In the genomic region with DNA sequence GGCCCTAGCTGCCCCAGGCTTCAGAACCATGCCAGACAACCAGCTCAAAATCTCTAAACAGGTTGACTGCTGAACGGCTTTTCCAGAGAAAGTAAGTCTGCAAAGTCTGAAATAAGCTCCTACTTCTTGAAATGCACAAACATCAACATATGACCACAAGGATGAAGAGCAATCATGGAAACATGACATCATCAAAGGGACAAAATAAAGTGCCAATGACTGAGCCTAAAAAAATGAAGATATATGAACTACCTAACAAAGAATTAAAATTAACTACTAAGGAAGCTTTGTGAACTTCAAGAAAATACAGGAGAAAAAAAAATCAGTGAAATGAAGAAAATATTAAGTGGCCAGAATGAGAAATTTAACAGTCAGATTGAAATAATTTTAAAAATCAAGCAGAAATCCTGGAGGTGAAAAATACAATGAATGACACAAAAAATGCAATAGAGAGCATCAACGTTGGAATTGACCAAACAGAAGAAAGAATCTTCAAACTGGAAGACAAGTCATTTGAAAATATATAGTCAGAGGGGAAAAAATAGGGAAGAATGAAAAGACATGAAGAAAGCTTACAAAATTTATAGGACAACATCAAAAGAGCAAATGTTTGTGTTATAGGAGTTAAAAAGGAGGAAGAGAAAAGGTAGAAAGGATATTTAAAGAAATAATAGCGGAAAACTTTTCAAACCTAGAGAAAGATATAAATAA, we compare ENCODE assay signal across 30 cellular contexts.
"Had no signal": no experiment of that assay in that cellular context is flagged by ENCODE, and none has a peak within 500 bp of the region (broad histone marks: within the 10 kb centered on the region; RNA-seq: fewer than 3 reads in every experiment).

No MANE protein-coding gene starts in this region.

- ATAC-seq: activated CD4-positive, CD25-positive, alpha-beta regulatory T cell treated with anti-CD3 and anti-CD28 coated beads, Interleukin-2, amount 50 U/mL, for 24 hours; activated CD8-positive, alpha-beta T cell treated with anti-CD3 and anti-CD28 coated beads for 36 hours; activated T-cell treated with anti-CD3 and anti-CD28 coated beads, Interleukin-2, amount 50 U/mL, for 4 hours; activated T-helper 17 cell treated with anti-CD3 and anti-CD28 coated beads, Interleukin-2, amount 50 U/mL, for 72 hours; esophagus mucosa; heart left ventricle; T-helper 17 cell had no signal

- DNase-seq: activated B cell treated with CpG ODN at 0.5 μM for 24 hours; activated CD4-positive, alpha-beta T cell treated with anti-CD3 and anti-CD28 coated beads for 48 hours; activated CD4-positive, alpha-beta T cell treated with anti-CD3 and anti-CD28 coated beads, Interleukin-2, amount 50 U/mL, for 1 hour; activated CD4-positive, alpha-beta T cell treated with anti-CD3 and anti-CD28 coated beads, Interleukin-2, amount 50 U/mL, for 48 hours; activated CD8-positive, alpha-beta memory T cell treated with anti-CD3 and anti-CD28 coated beads for 24 hours; activated CD8-positive, alpha-beta T cell treated with anti-CD3 and anti-CD28 coated beads for 36 hours; activated effector memory CD4-positive, alpha-beta T cell treated with Interleukin-2 at 50 U/mL for 16 hours; activated gamma-delta T cell treated with Interleukin-2 at 50 U/mL for 16 hours; activated naive CD4-positive, alpha-beta T cell treated with anti-CD3 and anti-CD28 coated beads, Interleukin-2, amount 50 U/mL, for 16 hours; activated naive CD4-positive, alpha-beta T cell treated with Interleukin-2 at 50 U/mL for 16 hours; activated T-cell treated with anti-CD3 and anti-CD28 coated beads, Interleukin-2, amount 50 U/mL, for 4 hours; amniotic stem cell; anterior cingulate cortex; brain microvascular endothelial cell; dorsolateral prefrontal cortex; effector memory CD4-positive, alpha-beta T cell; endodermal cell; foreskin fibroblast; glutamatergic neuron; heart left ventricle; T-helper 17 cell; T1000; WERI-Rb-1 had no signal

- H3K4me1 ChIP-seq: heart left ventricle had no signal

- H3K27me3 ChIP-seq: brain microvascular endothelial cell, heart left ventricle had no signal

- H3K4me3 ChIP-seq: coronary artery, dorsolateral prefrontal cortex, heart left ventricle had no signal

- FAIRE-seq: astrocyte, bronchial epithelial cell, frontal cortex had no signal

- H3K36me3 ChIP-seq: brain microvascular endothelial cell, heart left ventricle, WERI-Rb-1 had no signal

- H3K27ac ChIP-seq: brain microvascular endothelial cell, coronary artery, dorsolateral prefrontal cortex, heart left ventricle, WERI-Rb-1 had no signal
